Comparison of ENCODE assay signal across 8 cellular contexts in the genomic region with DNA sequence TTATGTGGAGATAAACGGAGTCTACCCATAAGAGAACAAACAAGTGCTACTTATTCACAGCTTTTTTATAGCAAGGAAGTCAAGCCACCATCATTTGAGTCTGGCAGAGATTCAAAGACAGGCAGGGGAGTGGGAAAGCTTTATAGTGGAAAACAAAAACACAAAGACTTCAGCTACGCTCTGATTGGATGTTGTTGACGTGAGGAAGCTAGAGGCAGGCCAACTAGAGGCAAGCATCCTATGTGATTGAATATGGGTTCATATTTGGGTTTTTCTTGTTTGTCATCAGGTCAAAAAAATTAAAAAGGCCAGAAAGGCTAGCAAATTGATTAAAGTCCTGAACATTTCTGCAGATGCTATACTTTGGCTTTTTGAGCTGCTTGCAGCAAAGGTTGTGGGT. TPM values are rescaled to one million over a fixed set of nuclear protein-coding genes. Genes with fewer than 3 reads are reported as not detected.
DNase-seq lines count a peak whose midpoint lies in the region; ATAC-seq and TF ChIP-seq lines count a peak whose summit lies in the region.

No MANE protein-coding gene starts in this region.

- H3K27me3 ChIP-seq in CD4-positive, CD25-positive, alpha-beta regulatory T cell (ENCODE audit: control insufficient read depth, insufficient read depth, low read length) = no peaks in the 10 kb centered on the region
- peaks cover 10% of the 10 kb centered on the region for H3K27me3 ChIP-seq in HUES48 (ENCODE audit: control insufficient read depth, insufficient read depth, low read length)

- H3K4me3 Mint-ChIP-seq in CD4-positive, CD25-positive, alpha-beta regulatory T cell = peak overlapping the region in 3 of 4 donors; percentile 24 to 58 (median 44)
- H3K4me3 Mint-ChIP-seq in activated T-helper 2 cell treated with anti-CD3 and anti-CD28 coated beads, Interferon-gamma antibody, Interleukin-2, Interleukin-4, amounts not matched to agents 10 μg/mL and 5 μg/mL and 100 μg/mL, durations not matched to agents 14 hours and 24 hours and 36 hours (ENCODE audit: low read depth) = peak overlapping the region; percentile 55

- no peak for ATAC-seq in CD4-positive, CD25-positive, alpha-beta regulatory T cell (ENCODE audit: low read depth in 2 of 2)
- ATAC-seq in mucosa of descending colon (peak; percentile 18), GM21717 (IDR thresholded peaks at IDR 0.05; ENCODE audit: unreplicated experiment) (no peak), GM21723 (IDR thresholded peaks at IDR 0.05; ENCODE audit: unreplicated experiment) (no peak)

- H3K9me3 Mint-ChIP-seq in CD4-positive, CD25-positive, alpha-beta regulatory T cell = no peaks in the 10 kb centered on the region
- H3K9me3 Mint-ChIP-seq in activated T-helper 2 cell treated with anti-CD3 and anti-CD28 coated beads, Interferon-gamma antibody, Interleukin-2, Interleukin-4, amounts not matched to agents 10 μg/mL and 5 μg/mL and 100 μg/mL, durations not matched to agents 14 hours and 24 hours and 36 hours = peaks cover 7% of the 10 kb centered on the region

- intact Hi-C loops in activated T-helper 2 cell treated with anti-CD3 and anti-CD28 coated beads, Interferon-gamma antibody, Interleukin-2, Interleukin-4, amounts not matched to agents 10 μg/mL and 5 μg/mL and 100 μg/mL, durations not matched to agents 14 hours and 24 hours and 36 hours (cut with micrococcal nuclease) = no loop called here
- intact Hi-C loops in mucosa of descending colon (cut with DNase I, micrococcal nuclease) = no loop called here

- peaks cover 6% of the 10 kb centered on the region for H3K27me3 Mint-ChIP-seq in CD4-positive, CD25-positive, alpha-beta regulatory T cell
- peaks cover 20% of the 10 kb centered on the region for H3K27me3 Mint-ChIP-seq in activated T-helper 2 cell treated with anti-CD3 and anti-CD28 coated beads, Interferon-gamma antibody, Interleukin-2, Interleukin-4, amounts not matched to agents 10 μg/mL and 5 μg/mL and 100 μg/mL, durations not matched to agents 14 hours and 24 hours and 36 hours (ENCODE audit: low read depth)

- H3K4me3 ChIP-seq in CD4-positive, CD25-positive, alpha-beta regulatory T cell (ENCODE audit: low read depth, low read length) = peak overlapping the region; percentile 62
- 0 out of 2 replicates have a peak overlapping the region, but pooled peaks have one; percentile 89 for H3K4me3 ChIP-seq in HUES48 (ENCODE audit: low read depth, low read length)
- H3K4me3 ChIP-seq in mucosa of descending colon = no peak overlapping the region

- peaks cover 4% of the 10 kb centered on the region for H3K4me1 ChIP-seq in CD4-positive, CD25-positive, alpha-beta regulatory T cell (ENCODE audit: control insufficient read depth, insufficient read depth, low read length, poor library complexity, severe bottlenecking)
- H3K4me1 ChIP-seq in HUES48 (ENCODE audit: control insufficient read depth, insufficient read depth, low read length) (no peaks in the 10 kb centered on the region), mucosa of descending colon (ENCODE audit: low read depth) (no peaks in the 10 kb centered on the region)

- peak overlapping the region in 1 of 3 donors; percentile 90 for H3K27ac Mint-ChIP-seq in CD4-positive, CD25-positive, alpha-beta regulatory T cell
- H3K27ac Mint-ChIP-seq in activated T-helper 2 cell treated with anti-CD3 and anti-CD28 coated beads, Interferon-gamma antibody, Interleukin-2, Interleukin-4, amounts not matched to agents 10 μg/mL and 5 μg/mL and 100 μg/mL, durations not matched to agents 14 hours and 24 hours and 36 hours = no peak overlapping the region

- peaks cover 0 to 14% (median 10%) of the 10 kb centered on the region in 4 donors for H3K4me1 Mint-ChIP-seq in CD4-positive, CD25-positive, alpha-beta regulatory T cell
- H3K4me1 Mint-ChIP-seq in activated T-helper 2 cell treated with anti-CD3 and anti-CD28 coated beads, Interferon-gamma antibody, Interleukin-2, Interleukin-4, amounts not matched to agents 10 μg/mL and 5 μg/mL and 100 μg/mL, durations not matched to agents 14 hours and 24 hours and 36 hours (ENCODE audit: low read depth) = peaks cover 3% of the 10 kb centered on the region

- no peaks in the 10 kb centered on the region for H3K36me3 Mint-ChIP-seq in CD4-positive, CD25-positive, alpha-beta regulatory T cell
- H3K36me3 Mint-ChIP-seq in activated T-helper 2 cell treated with anti-CD3 and anti-CD28 coated beads, Interferon-gamma antibody, Interleukin-2, Interleukin-4, amounts not matched to agents 10 μg/mL and 5 μg/mL and 100 μg/mL, durations not matched to agents 14 hours and 24 hours and 36 hours (ENCODE audit: low read depth) = no peaks in the 10 kb centered on the region

- H3K27ac ChIP-seq in CD4-positive, CD25-positive, alpha-beta regulatory T cell (ENCODE audit: insufficient read depth, low read length, poor library complexity, severe bottlenecking) = no peak overlapping the region
- no peak overlapping the region for H3K27ac ChIP-seq in HUES48 (ENCODE audit: low read depth, low read length)

- H3K9me3 ChIP-seq in CD4-positive, CD25-positive, alpha-beta regulatory T cell (ENCODE audit: control insufficient read depth in 2 of 2, low read length in 2 of 2) = no peaks in the 10 kb centered on the region
- H3K9me3 ChIP-seq in HUES48 (ENCODE audit: control insufficient read depth, insufficient read depth, low read length) (no peaks in the 10 kb centered on the region), mucosa of descending colon (no peaks in the 10 kb centered on the region)

- H3K9ac ChIP-seq in HUES48 (ENCODE audit: low read depth, low read length) = no peak overlapping the region

- DNase-seq in CD4-positive, CD25-positive, alpha-beta regulatory T cell = no peak
- DNase-seq in activated T-helper 2 cell treated with anti-CD3 and anti-CD28 coated beads, Interferon-gamma antibody, Interleukin-2, Interleukin-4, amounts not matched to agents 10 μg/mL and 5 μg/mL and 100 μg/mL, durations not matched to agents 14 hours and 24 hours and 36 hours (ENCODE audit: low spot score) = no peak
- DNase-seq in mucosa of descending colon = no peak
- no peak for DNase-seq in activated effector memory CD4-positive, alpha-beta T cell treated with Interleukin-2 at 50 U/mL for 16 hours
- no peak for DNase-seq in NCI-H187 (lab: John Stamatoyannopoulos, UW)

- H3K36me3 ChIP-seq in CD4-positive, CD25-positive, alpha-beta regulatory T cell (ENCODE audit: control insufficient read depth, insufficient read depth, low read length) = no peaks in the 10 kb centered on the region
- H3K36me3 ChIP-seq in HUES48 (ENCODE audit: control insufficient read depth, insufficient read depth, low read length) (peaks cover 13% of the 10 kb centered on the region), mucosa of descending colon (ENCODE audit: low read depth) (no peaks in the 10 kb centered on the region)

- no peak for TF ChIP-seq CTCF in mucosa of descending colon (IDR thresholded peaks at IDR 0.05)

RNA-seq across cellular contexts. Expression of a gene that starts 0.7 kb away (rescaled TPM):
- 12.0 TPM for total RNA-seq in CD4-positive, CD25-positive, alpha-beta regulatory T cell
- polyA plus RNA-seq in CD4-positive, CD25-positive, alpha-beta regulatory T cell = 10 to 100 TPM; 17.5 to 35.1 (median 27.8) TPM
- 6.1 TPM in 2 replicates for total RNA-seq in activated T-helper 2 cell treated with anti-CD3 and anti-CD28 coated beads, Interferon-gamma antibody, Interleukin-2, Interleukin-4, amounts not matched to agents 10 μg/mL and 5 μg/mL and 100 μg/mL, durations not matched to agents 14 hours and 24 hours and 36 hours
- total RNA-seq in mucosa of descending colon = 10 to 100 TPM in 2 of 3 donors, 1 to 10 TPM in 1; 8.7 to 68.0 (median 28.6) TPM

RNA-seq across cellular contexts. Expression of a gene that starts 23.2 kb away (rescaled TPM):
- total RNA-seq in CD4-positive, CD25-positive, alpha-beta regulatory T cell = 4.8 TPM
- 1 to 10 TPM; 5.4 to 8.8 (median 7.1) TPM for polyA plus RNA-seq in CD4-positive, CD25-positive, alpha-beta regulatory T cell
- total RNA-seq in activated T-helper 2 cell treated with anti-CD3 and anti-CD28 coated beads, Interferon-gamma antibody, Interleukin-2, Interleukin-4, amounts not matched to agents 10 μg/mL and 5 μg/mL and 100 μg/mL, durations not matched to agents 14 hours and 24 hours and 36 hours = 0.78 and 0.87 TPM in 2 replicates
- 10 to 100 TPM in 1 of 3 donors, 1 to 10 TPM in 2; 3.3 to 29.7 (median 9.6) TPM for total RNA-seq in mucosa of descending colon

RNA-seq across cellular contexts. Expression of a gene that starts 44.2 kb away (rescaled TPM):
- 4.0 TPM for total RNA-seq in CD4-positive, CD25-positive, alpha-beta regulatory T cell
- polyA plus RNA-seq in CD4-positive, CD25-positive, alpha-beta regulatory T cell = 10 to 100 TPM; 12.2 to 22.1 (median 16.9) TPM
- 4.2 and 5.0 TPM in 2 replicates for total RNA-seq in activated T-helper 2 cell treated with anti-CD3 and anti-CD28 coated beads, Interferon-gamma antibody, Interleukin-2, Interleukin-4, amounts not matched to agents 10 μg/mL and 5 μg/mL and 100 μg/mL, durations not matched to agents 14 hours and 24 hours and 36 hours
- 10 to 100 TPM in 2 of 3 donors, 1 to 10 TPM in 1; 7.2 to 44.0 (median 19.3) TPM for total RNA-seq in mucosa of descending colon
